Comparison of ENCODE assay signal across 8 cellular contexts in the genomic region with DNA sequence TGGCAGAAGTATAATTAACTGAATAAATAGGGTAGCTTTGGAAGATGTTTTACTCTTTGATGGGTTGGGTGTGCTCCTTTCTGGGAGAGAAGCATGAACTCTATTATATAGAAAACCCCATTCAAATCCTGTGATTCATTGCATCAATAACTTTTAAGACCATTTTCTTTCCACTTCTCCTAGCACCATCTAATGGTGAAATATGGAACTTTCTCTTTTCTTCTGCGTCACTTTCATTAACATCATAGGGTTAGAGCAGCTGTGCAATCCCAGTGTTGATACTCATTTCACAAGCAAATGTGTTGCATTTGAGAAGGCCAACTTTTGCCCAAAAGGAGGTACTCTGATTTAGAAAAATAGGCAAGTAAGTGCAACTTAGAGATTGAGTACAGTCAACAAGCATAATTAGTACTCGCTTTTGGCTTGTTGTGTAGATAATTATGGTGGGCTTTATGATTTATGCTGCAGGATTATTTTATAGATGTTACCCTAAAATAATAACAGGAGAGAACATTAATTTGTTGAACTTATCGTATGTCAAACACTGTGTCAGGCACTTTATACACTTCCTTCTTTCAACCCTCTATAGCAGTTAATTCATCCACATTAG.
DNase-seq lines count a peak whose midpoint lies in the region; ATAC-seq and FAIRE-seq lines count a peak whose summit lies in the region.

No MANE protein-coding gene starts in this region.

- intact Hi-C loops in activated naive CD4-positive, alpha-beta T cell treated with anti-CD3 and anti-CD28 coated beads for 36 hours (cut with micrococcal nuclease) = loop anchor here (1.0 to 5.0 kb wide), 4 partner anchors 94 to 289 kb away; a partner anchor contains a TSS

- DNase-seq in D341Med (ENCODE audit: low spot score) (peak; percentile 32), GM19239 (ENCODE audit: insufficient read length, low spot score) (no peak), NCI-H226 (peak; percentile 45), astrocyte of the hippocampus (ENCODE audit: low read depth, low spot score) (peak; percentile 69), iris pigment epithelial cell (ENCODE audit: low read depth) (peak; percentile 83), stromal cell of bone marrow (ENCODE audit: low read depth) (peak; percentile 63)
- no peak for DNase-seq in activated naive CD4-positive, alpha-beta T cell treated with anti-CD3 and anti-CD28 coated beads for 36 hours

- H3K27ac Mint-ChIP-seq in activated naive CD4-positive, alpha-beta T cell treated with anti-CD3 and anti-CD28 coated beads for 36 hours = no peak overlapping the region

- H3K9me3 Mint-ChIP-seq in activated naive CD4-positive, alpha-beta T cell treated with anti-CD3 and anti-CD28 coated beads for 36 hours = no peaks in the 10 kb centered on the region

- FAIRE-seq in GM19239 (lab: Jason Lieb, UNC) = peak; percentile 83

- H3K36me3 Mint-ChIP-seq in activated naive CD4-positive, alpha-beta T cell treated with anti-CD3 and anti-CD28 coated beads for 36 hours (ENCODE audit: low read depth) = no peaks in the 10 kb centered on the region

- peaks cover 6% of the 10 kb centered on the region for H3K27me3 Mint-ChIP-seq in activated naive CD4-positive, alpha-beta T cell treated with anti-CD3 and anti-CD28 coated beads for 36 hours (ENCODE audit: low read depth)

- ATAC-seq in HG03175 (IDR thresholded peaks at IDR 0.05; ENCODE audit: unreplicated experiment) = peak; percentile 77

- CTCF ChIA-PET in activated naive CD4-positive, alpha-beta T cell treated with anti-CD3 and anti-CD28 coated beads for 36 hours (lab: Charles Lee) = interaction anchor here (0.7 to 3.2 kb wide), 9 partner anchors 14 to 290 kb away, joined by 3 to 36 read pairs (median 6); a partner anchor contains a TSS

- H3K4me1 Mint-ChIP-seq in activated naive CD4-positive, alpha-beta T cell treated with anti-CD3 and anti-CD28 coated beads for 36 hours (ENCODE audit: low read depth) = no peaks in the 10 kb centered on the region

- no peak overlapping the region for H3K4me3 Mint-ChIP-seq in activated naive CD4-positive, alpha-beta T cell treated with anti-CD3 and anti-CD28 coated beads for 36 hours

Comparison
In these comparisons a context has a peak if more than half of its experiments do, and no peak if none do; other contexts are left out.
1. DNase-seq: peak in D341Med (single experiment), NCI-H226 (single experiment), astrocyte of the hippocampus (single experiment), iris pigment epithelial cell (single experiment) and stromal cell of bone marrow (single experiment); none in GM19239 (single experiment) and activated naive CD4-positive, alpha-beta T cell treated with anti-CD3 and anti-CD28 coated beads for 36 hours (single experiment).